In genomic region chr1:203328714-203329122, GRCh38 we compare ENCODE assay signal across 1 cellular context.
TF ChIP-seq lines count a peak whose summit lies in the region.

No MANE protein-coding gene starts in this region.

TF ChIP-seq in K562, 482 proteins besides CTCF, POLR2A, EP300 and RAD21 (continued from another document):
- TF ChIP-seq MGA (IDR thresholded peaks at IDR 0.05): 0 out of 2 replicates have a peak, but pooled peaks have one; percentile 24
- no peak for TF ChIP-seq ZMIZ1 (IDR thresholded peaks at IDR 0.05; ENCODE audit: low read depth in 2 of 2, low read length in 2 of 2)
- TF ChIP-seq, protein P1, sequence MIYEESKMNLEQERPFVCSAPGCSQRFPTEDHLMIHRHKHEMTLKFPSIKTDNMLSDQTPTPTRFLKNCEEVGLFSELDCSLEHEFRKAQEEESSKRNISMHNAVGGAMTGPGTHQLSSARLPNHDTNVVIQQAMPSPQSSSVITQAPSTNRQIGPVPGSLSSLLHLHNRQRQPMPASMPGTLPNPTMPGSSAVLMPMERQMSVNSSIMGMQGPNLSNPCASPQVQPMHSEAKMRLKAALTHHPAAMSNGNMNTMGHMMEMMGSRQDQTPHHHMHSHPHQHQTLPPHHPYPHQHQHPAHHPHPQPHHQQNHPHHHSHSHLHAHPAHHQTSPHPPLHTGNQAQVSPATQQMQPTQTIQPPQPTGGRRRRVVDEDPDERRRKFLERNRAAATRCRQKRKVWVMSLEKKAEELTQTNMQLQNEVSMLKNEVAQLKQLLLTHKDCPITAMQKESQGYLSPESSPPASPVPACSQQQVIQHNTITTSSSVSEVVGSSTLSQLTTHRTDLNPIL (CRISPR knock-in tag; IDR thresholded peaks at IDR 0.05): no peak
- TF ChIP-seq MEF2D (tag; conservative IDR thresholded peaks at IDR 0.05; ENCODE audit: low read depth): no peak
- TF ChIP-seq PTRF (tag; IDR thresholded peaks at IDR 0.05): no peak
- TF ChIP-seq THRAP3 (IDR thresholded peaks at IDR 0.05; ENCODE audit: borderline replicate concordance): no peak
- no peak for TF ChIP-seq SPI1 (IDR thresholded peaks at IDR 0.05; ENCODE audit: borderline replicate concordance, low read depth, low read length)
- peak; percentile 49; the same call in 1 of the 2 replicates for TF ChIP-seq CTBP1 (IDR thresholded peaks at IDR 0.05; ENCODE audit: borderline replicate concordance)
- peak; percentile 48 for TF ChIP-seq SOX6 (IDR thresholded peaks at IDR 0.05)
- no peak for TF ChIP-seq HMGXB4 (CRISPR knock-in tag; IDR thresholded peaks at IDR 0.05)
- TF ChIP-seq ZNF436 (CRISPR knock-in tag; IDR thresholded peaks at IDR 0.05): no peak
- TF ChIP-seq KDM4B (IDR thresholded peaks at IDR 0.05; ENCODE audit: borderline replicate concordance in 2 of 2, low read depth in 1 of 2): no peak
- TF ChIP-seq ARHGAP35 (IDR thresholded peaks at IDR 0.05; ENCODE audit: partially characterized antibody): no peak
- no peak for TF ChIP-seq SIRT6 (IDR thresholded peaks at IDR 0.05; ENCODE audit: low read depth, low read length)
- TF ChIP-seq IFI16 (CRISPR knock-in tag; IDR thresholded peaks at IDR 0.05): no peak
- TF ChIP-seq, protein P2, sequence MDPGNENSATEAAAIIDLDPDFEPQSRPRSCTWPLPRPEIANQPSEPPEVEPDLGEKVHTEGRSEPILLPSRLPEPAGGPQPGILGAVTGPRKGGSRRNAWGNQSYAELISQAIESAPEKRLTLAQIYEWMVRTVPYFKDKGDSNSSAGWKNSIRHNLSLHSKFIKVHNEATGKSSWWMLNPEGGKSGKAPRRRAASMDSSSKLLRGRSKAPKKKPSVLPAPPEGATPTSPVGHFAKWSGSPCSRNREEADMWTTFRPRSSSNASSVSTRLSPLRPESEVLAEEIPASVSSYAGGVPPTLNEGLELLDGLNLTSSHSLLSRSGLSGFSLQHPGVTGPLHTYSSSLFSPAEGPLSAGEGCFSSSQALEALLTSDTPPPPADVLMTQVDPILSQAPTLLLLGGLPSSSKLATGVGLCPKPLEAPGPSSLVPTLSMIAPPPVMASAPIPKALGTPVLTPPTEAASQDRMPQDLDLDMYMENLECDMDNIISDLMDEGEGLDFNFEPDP (CRISPR knock-in tag; IDR thresholded peaks at IDR 0.05): no peak
- TF ChIP-seq MAZ (CRISPR knock-in tag; conservative IDR thresholded peaks at IDR 0.05 in 1 of 2, IDR thresholded peaks at IDR 0.05 in 1 of 2): no peak
- TF ChIP-seq TAF9B (IDR thresholded peaks at IDR 0.05; ENCODE audit: partially characterized antibody): no peak
- no peak for TF ChIP-seq SUPT5H (IDR thresholded peaks at IDR 0.05)
- TF ChIP-seq TCF3 (CRISPR knock-in tag; IDR thresholded peaks at IDR 0.05): peak; percentile 20; the same call in 1 of the 2 replicates
